Comparison of ENCODE assay signal across 1 cellular context in the genomic region with DNA sequence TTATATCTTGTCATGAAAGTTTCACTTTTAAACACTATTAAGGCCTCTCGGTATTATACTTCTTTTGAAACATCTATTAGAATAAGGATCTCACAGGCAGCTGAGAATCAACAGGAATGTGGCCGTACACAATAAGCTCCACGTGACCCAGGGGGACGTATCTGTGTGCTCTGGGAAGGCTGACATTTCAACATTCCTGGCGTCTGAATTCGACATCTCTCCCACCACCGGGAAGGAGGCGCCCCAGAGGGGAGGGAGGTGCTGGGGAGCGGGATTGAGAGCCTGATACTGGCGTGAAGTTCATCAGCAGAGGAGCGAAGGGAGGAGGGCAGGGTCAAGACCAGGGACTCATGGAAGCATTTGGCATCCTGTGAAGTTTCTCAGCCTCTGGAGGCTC.
A peak's percentile ranks its signal among the peaks of the same experiment; 100 is the strongest.
TF ChIP-seq lines count a peak whose summit lies in the region.

No MANE protein-coding gene starts in this region.

TF ChIP-seq in IMR-90, 13 proteins besides CTCF, POLR2A, EP300 and RAD21:
- TF ChIP-seq, protein P1, sequence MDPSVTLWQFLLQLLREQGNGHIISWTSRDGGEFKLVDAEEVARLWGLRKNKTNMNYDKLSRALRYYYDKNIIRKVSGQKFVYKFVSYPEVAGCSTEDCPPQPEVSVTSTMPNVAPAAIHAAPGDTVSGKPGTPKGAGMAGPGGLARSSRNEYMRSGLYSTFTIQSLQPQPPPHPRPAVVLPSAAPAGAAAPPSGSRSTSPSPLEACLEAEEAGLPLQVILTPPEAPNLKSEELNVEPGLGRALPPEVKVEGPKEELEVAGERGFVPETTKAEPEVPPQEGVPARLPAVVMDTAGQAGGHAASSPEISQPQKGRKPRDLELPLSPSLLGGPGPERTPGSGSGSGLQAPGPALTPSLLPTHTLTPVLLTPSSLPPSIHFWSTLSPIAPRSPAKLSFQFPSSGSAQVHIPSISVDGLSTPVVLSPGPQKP (IDR thresholded peaks at IDR 0.05; ENCODE audit: borderline replicate concordance, low read depth, low read length): no peak
- TF ChIP-seq, protein P2, sequence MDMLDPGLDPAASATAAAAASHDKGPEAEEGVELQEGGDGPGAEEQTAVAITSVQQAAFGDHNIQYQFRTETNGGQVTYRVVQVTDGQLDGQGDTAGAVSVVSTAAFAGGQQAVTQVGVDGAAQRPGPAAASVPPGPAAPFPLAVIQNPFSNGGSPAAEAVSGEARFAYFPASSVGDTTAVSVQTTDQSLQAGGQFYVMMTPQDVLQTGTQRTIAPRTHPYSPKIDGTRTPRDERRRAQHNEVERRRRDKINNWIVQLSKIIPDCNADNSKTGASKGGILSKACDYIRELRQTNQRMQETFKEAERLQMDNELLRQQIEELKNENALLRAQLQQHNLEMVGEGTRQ (IDR thresholded peaks at IDR 0.05; ENCODE audit: low read depth, low read length): peak; percentile 37; the same call in 1 of the 2 replicates
